ENCODE assay signal across 8 cellular contexts in the genomic region with DNA sequence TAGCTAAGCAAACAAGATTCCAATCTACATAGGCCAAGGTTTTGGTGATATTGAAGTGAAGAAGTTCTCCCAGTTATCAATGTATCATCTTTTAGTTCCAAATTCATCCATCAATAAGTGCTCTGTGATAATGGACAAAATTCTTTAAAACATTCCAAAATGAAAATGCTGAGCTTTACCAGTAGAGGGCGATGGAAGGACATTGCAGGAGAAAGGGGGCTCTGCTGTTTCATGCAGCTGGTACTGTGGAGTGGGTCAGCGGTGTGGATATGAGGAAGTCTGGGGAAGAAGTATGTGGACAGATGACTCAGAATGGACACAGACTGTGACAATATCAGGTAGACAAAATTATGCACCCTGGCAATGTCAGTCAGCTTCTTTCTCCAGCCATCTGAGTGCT. TPM values are rescaled to one million over a fixed set of nuclear protein-coding genes. Genes with fewer than 3 reads are reported as not detected.
DNase-seq lines count a peak whose midpoint lies in the region; ATAC-seq and TF ChIP-seq lines count a peak whose summit lies in the region.

No MANE protein-coding gene starts in this region.

- ATAC-seq in DND-41 (ENCODE audit: insufficient read depth, low read depth) (peak; percentile 45; the same call in 2 of the 3 replicates), left ventricle myocardium superior (no peak)

- H3K4me3 ChIP-seq in DND-41 (ENCODE audit: low read depth in 1 of 2, low read length in 2 of 2) (no peak overlapping the region), MG63 (no peak overlapping the region)

- no peak overlapping the region for H3K27ac ChIP-seq in DND-41 (ENCODE audit: low read length)

- no peaks in the 10 kb centered on the region for H3K4me1 ChIP-seq in DND-41 (ENCODE audit: insufficient read depth, low read length)

- no peaks in the 10 kb centered on the region for H4K20me1 ChIP-seq in DND-41 (ENCODE audit: insufficient read depth, low read length)

- H3K4me3 Mint-ChIP-seq in brain, result no peak overlapping the region
- no peak overlapping the region for H3K4me3 Mint-ChIP-seq in activated T-cell treated with anti-CD3 and anti-CD28 coated beads, Interleukin-2, amount 50 U/mL, for 24 hours

- no peaks in the 10 kb centered on the region for H3K36me3 ChIP-seq in DND-41 (ENCODE audit: insufficient read depth, low read length)
- H3K36me3 ChIP-seq in MG63, result no peaks in the 10 kb centered on the region

- H3K27me3 Mint-ChIP-seq in brain, result peaks cover 4% of the 10 kb centered on the region
- peaks cover 59% of the 10 kb centered on the region for H3K27me3 Mint-ChIP-seq in activated T-cell treated with anti-CD3 and anti-CD28 coated beads, Interleukin-2, amount 50 U/mL, for 24 hours

- H3K27me3 ChIP-seq in DND-41 (ENCODE audit: insufficient read depth, low read length, poor library complexity), result no peaks in the 10 kb centered on the region
- no peaks in the 10 kb centered on the region for H3K27me3 ChIP-seq in MG63

- DNase-seq in DND-41 (peak; percentile 8), HT1080 (ENCODE audit: low read depth) (peak; percentile 4), myocyte (ENCODE audit: low read depth) (peak; percentile 1), MG63 (no peak), left ventricle myocardium superior (no peak)
- DNase-seq in activated T-cell treated with anti-CD3 and anti-CD28 coated beads, Interleukin-2, amount 50 U/mL, for 24 hours, result no peak
- DNase-seq in stimulated activated naive CD4-positive, alpha-beta T cell treated with Interleukin-2 at 50 U/mL for 16 hours (lab: John Stamatoyannopoulos, UW), result no peak

- H3K36me3 Mint-ChIP-seq in brain, result peaks cover 8% of the 10 kb centered on the region
- no peaks in the 10 kb centered on the region for H3K36me3 Mint-ChIP-seq in activated T-cell treated with anti-CD3 and anti-CD28 coated beads, Interleukin-2, amount 50 U/mL, for 24 hours (ENCODE audit: low read depth)

- no peak overlapping the region for H3K4me2 ChIP-seq in DND-41 (ENCODE audit: insufficient read depth, low read length)

- peaks cover 2 to 36% (median 14%) of the 10 kb centered on the region in 5 experiments for H3K9me3 Mint-ChIP-seq in brain
- H3K9me3 Mint-ChIP-seq in activated T-cell treated with anti-CD3 and anti-CD28 coated beads, Interleukin-2, amount 50 U/mL, for 24 hours, result no peaks in the 10 kb centered on the region

- peak overlapping the region in 1 of 5 experiments; percentile 1 for H3K27ac Mint-ChIP-seq in brain
- no peak overlapping the region for H3K27ac Mint-ChIP-seq in activated T-cell treated with anti-CD3 and anti-CD28 coated beads, Interleukin-2, amount 50 U/mL, for 24 hours

- TF ChIP-seq CTCF in DND-41 (IDR thresholded peaks at IDR 0.05; ENCODE audit: borderline replicate concordance, extremely low read depth, low read length, poor library complexity, severe bottlenecking), result peak; percentile 69
- peak; percentile 84 to 87 for TF ChIP-seq CTCF in brain (conservative IDR thresholded peaks at IDR 0.05)

- no peak overlapping the region for H2AFZ ChIP-seq in DND-41 (ENCODE audit: low read depth, low read length)

- no peak overlapping the region for H3K9ac ChIP-seq in DND-41 (ENCODE audit: low read depth, low read length)

- H3K4me1 Mint-ChIP-seq in brain, result peaks cover 11% of the 10 kb centered on the region
- no peaks in the 10 kb centered on the region for H3K4me1 Mint-ChIP-seq in activated T-cell treated with anti-CD3 and anti-CD28 coated beads, Interleukin-2, amount 50 U/mL, for 24 hours (ENCODE audit: low read depth)

- intact Hi-C loops in left ventricle myocardium superior (cut with micrococcal nuclease), result no loop called here

- H3K79me2 ChIP-seq in DND-41 (ENCODE audit: insufficient read depth, low read length), result no peaks in the 10 kb centered on the region

- H3K9me3 ChIP-seq in DND-41 (ENCODE audit: insufficient read depth, low read length, severe bottlenecking), result no peaks in the 10 kb centered on the region
- H3K9me3 ChIP-seq in MG63, result no peaks in the 10 kb centered on the region

RNA-seq across cellular contexts. Expression of gene HS6ST2, which starts 46.6 kb away (rescaled TPM):
- total RNA-seq in HT1080 (2014; rRNA removed; shearing (Covaris generic)), result 0.50 and 0.71 TPM in 2 replicates
- polyA plus RNA-seq in HT1080 (2015; cell fraction: cytosol; rRNA removed), result 0.98 and 1.2 TPM in 2 replicates
- 3.0 and 4.0 TPM in 2 replicates for polyA plus RNA-seq in HT1080 (2015; cell fraction: nucleus; rRNA removed)
- polyA plus RNA-seq in brain (ENCODE audit: insufficient read depth, low read depth, low replicate concordance), result 0.41 TPM
- total RNA-seq in myocyte (0.32 TPM in 1 of 2 replicates, not detected in the other), left ventricle myocardium superior (not detected)
- 0.21 TPM for polyA plus RNA-seq in myocyte (2012)
- total RNA-seq in MG63 (2014; rRNA removed; shearing (Covaris generic); ENCODE audit: low replicate concordance), result 1.3 and 5.5 TPM in 2 replicates

Comparison
In these comparisons a context has a peak if more than half of its experiments do, and no peak if none do; other contexts are left out.
1. DNase-seq: peak in DND-41 (single experiment), HT1080 (single experiment) and myocyte (single experiment); none in activated T-cell treated with anti-CD3 and anti-CD28 coated beads, Interleukin-2, amount 50 U/mL, for 24 hours (single experiment), MG63 (single experiment), stimulated activated naive CD4-positive, alpha-beta T cell treated with Interleukin-2 at 50 U/mL for 16 hours (single experiment) and left ventricle myocardium superior (single experiment).